Comparison of ENCODE assay signal across 7 cellular contexts in genomic region chr7:151517601-151518104, GRCh38. TPM values are rescaled to one million over a fixed set of nuclear protein-coding genes. Genes with fewer than 3 reads are reported as not detected.
A peak's percentile ranks its signal among the peaks of the same experiment; 100 is the strongest.
DNase-seq lines count a peak whose midpoint lies in the region; ATAC-seq and TF ChIP-seq lines count a peak whose summit lies in the region.

No MANE protein-coding gene starts in this region.

- peaks cover 12% of the 10 kb centered on the region; the same call in 1 of the 2 replicates for H3K9me3 ChIP-seq in HAP-1
- peaks cover 10% of the 10 kb centered on the region for H3K9me3 ChIP-seq in WERI-Rb-1 (ENCODE audit: severe bottlenecking)
- H3K9me3 ChIP-seq in smooth muscle cell (replicated peaks; ENCODE audit: low read depth): no peaks in the 10 kb centered on the region

- TF ChIP-seq CTCF in WERI-Rb-1 (IDR thresholded peaks at IDR 0.05; ENCODE audit: low read depth, low read length): no peak
- no peak for TF ChIP-seq CTCF in glutamatergic neuron (IDR thresholded peaks at IDR 0.05; ENCODE audit: partially characterized antibody, unreplicated experiment)
- TF ChIP-seq CTCF in smooth muscle cell (IDR thresholded peaks at IDR 0.05; ENCODE audit: borderline replicate concordance, insufficient read depth, poor library complexity, severe bottlenecking): no peak

- no peak overlapping the region for H3K27ac ChIP-seq in WERI-Rb-1
- H3K27ac ChIP-seq in smooth muscle cell (ENCODE audit: low read depth): no peak overlapping the region

- H3K4me1 ChIP-seq in HAP-1 (peaks cover 3% of the 10 kb centered on the region), smooth muscle cell (ENCODE audit: low read depth) (no peaks in the 10 kb centered on the region)

- peaks cover 17% of the 10 kb centered on the region for H3K4me1 Mint-ChIP-seq in glutamatergic neuron (ENCODE audit: low read depth, unreplicated experiment)

- in situ Hi-C loops in HAP-1 (cut with MboI; ENCODE audit: low sequenced_read_pairs): no loop called here

- peak overlapping the region; percentile 100 for H3K4me2 ChIP-seq in smooth muscle cell

- H3K9ac ChIP-seq in smooth muscle cell (ENCODE audit: low read depth): no peak overlapping the region

- H3K79me2 ChIP-seq in smooth muscle cell (ENCODE audit: low read depth): peaks cover 63% of the 10 kb centered on the region

- no peak overlapping the region for H2AFZ ChIP-seq in smooth muscle cell (ENCODE audit: low read depth)

- H4K20me1 ChIP-seq in smooth muscle cell (ENCODE audit: low read depth): peaks cover 62% of the 10 kb centered on the region

- DNase-seq in HAP-1 (ENCODE audit: low spot score in 2 of 2) (no peak), WERI-Rb-1 (no peak), glutamatergic neuron (no peak), smooth muscle cell (lab: John Stamatoyannopoulos, UW; ENCODE audit: unreplicated experiment) (no peak), iPS-NIHi7 (ENCODE audit: extremely low spot score) (no peak)
- DNase-seq in stimulated activated CD4-positive, alpha-beta T cell treated with anti-CD3 and anti-CD28 coated beads, Interleukin-2, amount 100 ng/mL, for 48 hours: no peak

- peak overlapping the region; percentile 100 for H3K4me3 Mint-ChIP-seq in glutamatergic neuron (ENCODE audit: unreplicated experiment)

- peaks cover 3% of the 10 kb centered on the region for H3F3A ChIP-seq in smooth muscle cell (ENCODE audit: low read depth)

- peaks cover 15% of the 10 kb centered on the region for H3K36me3 ChIP-seq in HAP-1 (replicated peaks)
- H3K36me3 ChIP-seq in WERI-Rb-1: no peaks in the 10 kb centered on the region
- no peaks in the 10 kb centered on the region for H3K36me3 ChIP-seq in smooth muscle cell (ENCODE audit: low read depth)

- H3K4me3 ChIP-seq in HAP-1 (peak overlapping the region; percentile 70), WERI-Rb-1 (ENCODE audit: low read depth, low read length) (peak overlapping the region; percentile 72), smooth muscle cell (peak overlapping the region; percentile 94)

- WGBS in smooth muscle cell (ENCODE audit: low lambda C conversion rate): 59% methylated on average over 7 of the region's 7 CpGs

- no peak for ATAC-seq in GM19328 (IDR thresholded peaks at IDR 0.05; ENCODE audit: unreplicated experiment)

- H3K27ac Mint-ChIP-seq in glutamatergic neuron (ENCODE audit: unreplicated experiment): peak overlapping the region; percentile 93

- H3K27me3 Mint-ChIP-seq in glutamatergic neuron (ENCODE audit: unreplicated experiment): peaks cover 10% of the 10 kb centered on the region

- H3K36me3 Mint-ChIP-seq in glutamatergic neuron (ENCODE audit: unreplicated experiment): no peaks in the 10 kb centered on the region

- H3K9me3 Mint-ChIP-seq in glutamatergic neuron (ENCODE audit: unreplicated experiment): peaks cover 20% of the 10 kb centered on the region

- no peaks in the 10 kb centered on the region for H3K27me3 ChIP-seq in HAP-1 (ENCODE audit: low read depth)
- H3K27me3 ChIP-seq in WERI-Rb-1 (ENCODE audit: insufficient read depth, low read depth, severe bottlenecking): no peaks in the 10 kb centered on the region
- H3K27me3 ChIP-seq in smooth muscle cell (ENCODE audit: low read depth): no peaks in the 10 kb centered on the region

RNA-seq across cellular contexts. Expression of gene RHEB, which starts 2.0 kb away (rescaled TPM):
- 88.2 TPM for total RNA-seq in glutamatergic neuron (ENCODE audit: unreplicated experiment)
- 105 and 151 TPM in 2 replicates for total RNA-seq in smooth muscle cell
- 115 and 118 TPM in 2 replicates for polyA plus RNA-seq in smooth muscle cell
